ENCODE assay signal across 12 cellular contexts in genomic region chr4:78629991-78630541, GRCh38.
DNase-seq lines count a peak whose midpoint lies in the region; ATAC-seq and TF ChIP-seq lines count a peak whose summit lies in the region.
"Had no signal": no experiment of that assay in that cellular context is flagged by ENCODE, and none has a peak within 500 bp of the region (broad histone marks: within the 10 kb centered on the region; RNA-seq: fewer than 3 reads in every experiment).

No MANE protein-coding gene starts in this region.

- H3K36me3 ChIP-seq in Loucy (ENCODE audit: insufficient read depth, low read length) (no peaks in the 10 kb centered on the region), mucosa of descending colon (ENCODE audit: low read depth) (no peaks in the 10 kb centered on the region)

- no peaks in the 10 kb centered on the region for H3K9me2 ChIP-seq in Loucy (replicated peaks; ENCODE audit: low read depth, low read length)

- H3K9ac ChIP-seq in Loucy (ENCODE audit: low read depth, low read length, poor library complexity, severe bottlenecking): peak overlapping the region; percentile 27

- H3K27me3 ChIP-seq in Loucy (ENCODE audit: insufficient read depth, low read length, poor library complexity, severe bottlenecking): no peaks in the 10 kb centered on the region

- H3K79me2 ChIP-seq in Loucy (ENCODE audit: insufficient read depth, low read length): no peaks in the 10 kb centered on the region

- H3K27ac ChIP-seq in 22Rv1 (peak overlapping the region; percentile 78), caudate nucleus (ENCODE audit: low read depth, low read length) (peak overlapping the region; percentile 32)

- peaks cover 46% of the 10 kb centered on the region for H3K4me1 ChIP-seq in Loucy (ENCODE audit: insufficient read depth, low read length, poor library complexity, severe bottlenecking)
- peaks cover 13% of the 10 kb centered on the region for H3K4me1 ChIP-seq in mucosa of descending colon (ENCODE audit: low read depth)

- H3F3A ChIP-seq in Loucy (ENCODE audit: low read depth): no peaks in the 10 kb centered on the region

- TF ChIP-seq CTCF in 22Rv1 (IDR thresholded peaks at IDR 0.05): no peak
- TF ChIP-seq CTCF in Loucy (conservative IDR thresholded peaks at IDR 0.05; ENCODE audit: low read length): no peak
- TF ChIP-seq CTCF in mucosa of descending colon (IDR thresholded peaks at IDR 0.05): no peak

- H3K9me3 ChIP-seq in Loucy (ENCODE audit: insufficient read depth, low read depth, low read length): no peaks in the 10 kb centered on the region
- no peaks in the 10 kb centered on the region for H3K9me3 ChIP-seq in mucosa of descending colon

- DNase-seq in caudate nucleus (lab: John Stamatoyannopoulos, UW) (no peak), mucosa of descending colon (peak; percentile 41 to 67 (median 61)), foreskin melanocyte (no peak), inferior parietal cortex (ENCODE audit: extremely low spot score) (no peak), NK-92 (lab: John Stamatoyannopoulos, UW; ENCODE audit: unreplicated experiment) (no peak)
- DNase-seq: activated naive CD4-positive, alpha-beta T cell; dermis blood vessel endothelial cell had no signal

- intact Hi-C loops in mucosa of descending colon (cut with DNase I, micrococcal nuclease): no loop called here

- peak; percentile 86 for ATAC-seq in mucosa of descending colon
- ATAC-seq in HG03025 (IDR thresholded peaks at IDR 0.05; ENCODE audit: low FRiP score, unreplicated experiment): no peak
- ATAC-seq: Panc1; stimulated activated effector memory CD8-positive, alpha-beta T cell treated with anti-CD3 and anti-CD28 coated beads, Interleukin-12 subunit alpha, Interleukin-12 subunit beta, amount 100 ng/mL, for 72 hours had no signal

- H2AFZ ChIP-seq in Loucy (ENCODE audit: low read length): no peak overlapping the region

- H3K4me3 ChIP-seq in Loucy (ENCODE audit: low read length, poor library complexity, severe bottlenecking) (peak overlapping the region; percentile 18), mucosa of descending colon (no peak overlapping the region)

- peak overlapping the region; percentile 47 for H3K4me2 ChIP-seq in Loucy (ENCODE audit: low read depth, low read length, poor library complexity, severe bottlenecking)

- no peaks in the 10 kb centered on the region for H4K20me1 ChIP-seq in Loucy (ENCODE audit: insufficient read depth, low read length, poor library complexity, severe bottlenecking)

Comparison
In these comparisons a context has a peak if more than half of its experiments do, and no peak if none do; other contexts are left out.
1. DNase-seq: peak in mucosa of descending colon (3 of 3); none in caudate nucleus (0 of 61), foreskin melanocyte (single experiment), inferior parietal cortex (single experiment) and NK-92 (single experiment).